25 cellular contexts compared by ENCODE assay signal in the genomic region with DNA sequence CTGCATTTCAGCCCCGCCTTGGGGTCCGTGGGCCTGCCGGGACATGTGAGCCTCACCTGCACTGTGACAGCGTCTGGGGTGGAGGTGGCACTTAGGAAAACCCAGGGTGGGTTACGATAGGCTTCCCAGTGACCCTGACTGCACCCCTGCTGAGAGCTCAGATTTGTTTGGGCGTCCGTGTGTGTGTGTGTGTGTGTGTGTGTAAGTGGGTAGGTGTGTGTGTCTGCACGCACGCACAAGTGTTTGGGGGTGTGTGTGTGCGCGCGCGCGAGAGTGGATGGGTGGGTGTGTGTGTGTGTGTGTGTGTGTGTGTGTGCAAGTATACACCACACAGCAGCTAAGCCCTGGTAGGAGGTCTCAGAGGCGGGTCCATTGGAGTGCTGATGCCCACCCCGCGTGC. TPM values are rescaled to one million over a fixed set of nuclear protein-coding genes. Genes with fewer than 3 reads are reported as not detected.
DNase-seq lines count a peak whose midpoint lies in the region; ATAC-seq and TF ChIP-seq lines count a peak whose summit lies in the region.
"Had no signal": no experiment of that assay in that cellular context is flagged by ENCODE, and none has a peak within 500 bp of the region (broad histone marks: within the 10 kb centered on the region; RNA-seq: fewer than 3 reads in every experiment).

No MANE protein-coding gene starts in this region.

- no peak overlapping the region for H2AFZ ChIP-seq in hepatocyte
- H2AFZ ChIP-seq: GM23338 had no signal

- H3K9me3 Mint-ChIP-seq in activated naive CD8-positive, alpha-beta T cell treated with anti-CD3 and anti-CD28 coated beads for 36 hours, result no peaks in the 10 kb centered on the region
- H3K9me3 Mint-ChIP-seq in activated naive CD8-positive, alpha-beta T cell treated with anti-CD3 and anti-CD28 coated beads, Interleukin-2, amount 50 U/mL, for 24 hours, result no peaks in the 10 kb centered on the region
- H3K9me3 Mint-ChIP-seq: GM23338 had no signal

- POLR2A ChIA-PET in HEK293 (lab: Yijun Ruan, JAX), result interaction anchor here (1.3 kb wide), 1 partner anchor 10 kb away, joined by 4 read pairs; no protein-coding TSS in a partner anchor

- no peak overlapping the region for H3K4me3 Mint-ChIP-seq in activated naive CD8-positive, alpha-beta T cell treated with anti-CD3 and anti-CD28 coated beads for 36 hours
- H3K4me3 Mint-ChIP-seq in activated naive CD8-positive, alpha-beta T cell treated with anti-CD3 and anti-CD28 coated beads, Interleukin-2, amount 50 U/mL, for 24 hours, result no peak overlapping the region
- H3K4me3 Mint-ChIP-seq: CD4-positive, CD25-positive, alpha-beta regulatory T cell; GM23338; IgD-negative memory B cell had no signal

- H3K9me3 ChIP-seq in HEK293 (ENCODE audit: control insufficient read depth, insufficient read depth, low read depth, low read length) (no peaks in the 10 kb centered on the region), hepatocyte (ENCODE audit: low read depth) (no peaks in the 10 kb centered on the region)
- H3K9me3 ChIP-seq: SJSA1 had no signal

- H3K4me1 ChIP-seq in HEK293 (ENCODE audit: control insufficient read depth, insufficient read depth, low read length), result no peaks in the 10 kb centered on the region
- peaks cover 41% of the 10 kb centered on the region for H3K4me1 ChIP-seq in hepatocyte (ENCODE audit: insufficient read depth)

- no peak for DNase-seq in activated naive CD8-positive, alpha-beta T cell treated with anti-CD3 and anti-CD28 coated beads for 36 hours
- no peak for DNase-seq in activated naive CD8-positive, alpha-beta T cell treated with anti-CD3 and anti-CD28 coated beads, Interleukin-2, amount 50 U/mL, for 24 hours
- DNase-seq in hepatocyte (ENCODE audit: low spot score) (no peak), 8988T (no peak)
- DNase-seq: CD4-positive, CD25-positive, alpha-beta regulatory T cell; COR-L47; DND-41; HCEC 1CT; Karpas-422; MV-4-11; NCI-H1105 treated with DMSO at 0.1 percent for 48 hours; NCI-H2029 treated with DMSO at 0.1 percent for 48 hours; NCI-H345; NCI-H524; NCI-H774 had no signal

- 81% methylated on average over 17 of the region's 17 CpGs for WGBS in hepatocyte (ENCODE audit: low lambda C conversion rate, missing lambda C conversion rate)

- H4K20me1 ChIP-seq in hepatocyte (ENCODE audit: insufficient read depth, poor library complexity, severe bottlenecking), result no peaks in the 10 kb centered on the region

- CTCF ChIA-PET in HEK293 (lab: Yijun Ruan, JAX), result interaction anchor here (0.9 to 2.1 kb wide), 5 partner anchors 19 to 81 kb away, joined by 3 to 7 read pairs (median 4); no protein-coding TSS in a partner anchor

- H3K27me3 Mint-ChIP-seq in activated naive CD8-positive, alpha-beta T cell treated with anti-CD3 and anti-CD28 coated beads for 36 hours, result no peaks in the 10 kb centered on the region
- H3K27me3 Mint-ChIP-seq in activated naive CD8-positive, alpha-beta T cell treated with anti-CD3 and anti-CD28 coated beads, Interleukin-2, amount 50 U/mL, for 24 hours, result no peaks in the 10 kb centered on the region

- H3K4me3 ChIP-seq in HEK293 (ENCODE audit: low read depth, low read length) (no peak overlapping the region), hepatocyte (no peak overlapping the region)
- H3K4me3 ChIP-seq: GM12878, GM23338, SJSA1 had no signal

- no peaks in the 10 kb centered on the region for H3K79me2 ChIP-seq in hepatocyte

- H3K36me3 ChIP-seq in HEK293 (ENCODE audit: control insufficient read depth in 2 of 2, insufficient read depth in 1 of 2, low read length in 2 of 2) (no peaks in the 10 kb centered on the region), hepatocyte (replicated peaks; ENCODE audit: insufficient read depth, low read depth) (no peaks in the 10 kb centered on the region)
- H3K36me3 ChIP-seq: SJSA1 had no signal

- H3K4me2 ChIP-seq in hepatocyte, result no peak overlapping the region
- H3K4me2 ChIP-seq: GM23338 had no signal

- ATAC-seq in activated naive CD8-positive, alpha-beta T cell treated with anti-CD3 and anti-CD28 coated beads, Interleukin-2, amount 50 U/mL, for 24 hours, result no peak
- ATAC-seq in HG03460 (IDR thresholded peaks at IDR 0.05; ENCODE audit: unreplicated experiment) (no peak), GM19351 (IDR thresholded peaks at IDR 0.05; ENCODE audit: unreplicated experiment) (no peak)
- ATAC-seq: GM12878, GM23338 had no signal

- no peaks in the 10 kb centered on the region for H3K9me2 ChIP-seq in hepatocyte (replicated peaks; ENCODE audit: insufficient read depth)

- H3K27ac ChIP-seq in HEK293 (ENCODE audit: extremely low read depth, low read depth, low read length) (no peak overlapping the region), hepatocyte (peak overlapping the region; percentile 91)
- H3K27ac ChIP-seq: SJSA1 had no signal

- H3K36me3 Mint-ChIP-seq in activated naive CD8-positive, alpha-beta T cell treated with anti-CD3 and anti-CD28 coated beads for 36 hours, result no peaks in the 10 kb centered on the region
- H3K36me3 Mint-ChIP-seq in activated naive CD8-positive, alpha-beta T cell treated with anti-CD3 and anti-CD28 coated beads, Interleukin-2, amount 50 U/mL, for 24 hours (ENCODE audit: low read depth), result no peaks in the 10 kb centered on the region
- H3K36me3 Mint-ChIP-seq: CD4-positive, CD25-positive, alpha-beta regulatory T cell; IgD-negative memory B cell had no signal

- no peaks in the 10 kb centered on the region for H3K27me3 ChIP-seq in hepatocyte

- H3K4me1 Mint-ChIP-seq in activated naive CD8-positive, alpha-beta T cell treated with anti-CD3 and anti-CD28 coated beads for 36 hours, result no peaks in the 10 kb centered on the region
- H3K4me1 Mint-ChIP-seq in activated naive CD8-positive, alpha-beta T cell treated with anti-CD3 and anti-CD28 coated beads, Interleukin-2, amount 50 U/mL, for 24 hours, result no peaks in the 10 kb centered on the region

- no peak for TF ChIP-seq CTCF in HEK293 (tag by site-specific recombination; IDR thresholded peaks at IDR 0.05)
- TF ChIP-seq CTCF in hepatocyte (IDR thresholded peaks at IDR 0.05; ENCODE audit: poor library complexity), result no peak

- H3K27ac Mint-ChIP-seq in activated naive CD8-positive, alpha-beta T cell treated with anti-CD3 and anti-CD28 coated beads for 36 hours, result peak overlapping the region; percentile 44
- no peak overlapping the region for H3K27ac Mint-ChIP-seq in activated naive CD8-positive, alpha-beta T cell treated with anti-CD3 and anti-CD28 coated beads, Interleukin-2, amount 50 U/mL, for 24 hours
- H3K27ac Mint-ChIP-seq: CD4-positive, CD25-positive, alpha-beta regulatory T cell; GM23338; IgD-negative memory B cell had no signal

TF ChIP-seq in HEK293, 187 proteins besides CTCF, POLR2A, EP300 and RAD21:
- TF ChIP-seq ZSCAN4 (tag by site-specific recombination; IDR thresholded peaks at IDR 0.05) (peak; percentile 74), ZNF791 (tag by site-specific recombination; IDR thresholded peaks at IDR 0.05) (no peak), ZFHX2 (tag by site-specific recombination; conservative IDR thresholded peaks at IDR 0.05) (peak; percentile 86), KLF17 (tag by site-specific recombination; IDR thresholded peaks at IDR 0.05) (no peak), EGR2 (tag by site-specific recombination; IDR thresholded peaks at IDR 0.05; ENCODE audit: low read depth) (peak; percentile 92), ZNF416 (tag by site-specific recombination; IDR thresholded peaks at IDR 0.05) (no peak)
TF ChIP-seq in HEK293: peak in this region for 3.

RNA-seq across cellular contexts. Expression of gene ARHGAP8, which starts 12.1 kb away (rescaled TPM):
- 1 to 10 TPM; 3.2 TPM for total RNA-seq in activated naive CD8-positive, alpha-beta T cell treated with anti-CD3 and anti-CD28 coated beads for 36 hours
- 24.0 and 25.2 TPM in 2 replicates for total RNA-seq in hepatocyte
- polyA plus RNA-seq in hepatocyte, result 50.4 and 62.8 TPM in 2 replicates
- total RNA-seq: A673, GM12878, M059J, OCI-LY7, SJSA1 had no signal
- polyA plus RNA-seq: IgD-negative memory B cell had no signal

RNA-seq across cellular contexts. Expression of gene PRR5, which starts 38.3 kb away (rescaled TPM):
- total RNA-seq in activated naive CD8-positive, alpha-beta T cell treated with anti-CD3 and anti-CD28 coated beads for 36 hours, result 10 to 100 TPM; 22.3 to 24.6 TPM
- total RNA-seq in hepatocyte, result 44.2 and 65.1 TPM in 2 replicates
- 84.9 and 91.2 TPM in 2 replicates for polyA plus RNA-seq in hepatocyte
- total RNA-seq: M059J had no signal
